In the genomic region with DNA sequence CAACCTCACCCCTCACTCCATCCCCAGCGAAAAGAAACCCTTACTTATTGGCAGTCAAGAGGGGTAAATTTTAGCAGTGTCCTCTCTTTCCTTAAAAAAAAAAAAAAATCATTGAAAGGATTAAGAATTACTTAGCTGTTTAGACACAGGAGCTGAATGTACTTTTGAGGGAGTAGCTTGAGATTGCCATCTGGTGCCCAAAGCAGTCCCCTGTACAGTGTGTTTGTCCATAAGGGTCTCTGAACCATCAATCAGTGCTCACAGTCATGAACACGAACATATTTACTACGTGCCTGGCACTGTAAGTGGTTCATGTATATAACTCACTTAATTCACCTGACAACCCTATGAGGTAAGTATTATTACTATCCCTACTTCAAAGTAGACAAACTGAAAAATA, we compare ENCODE assay signal across 16 cellular contexts.
DNase-seq lines count a peak whose midpoint lies in the region; ATAC-seq and TF ChIP-seq lines count a peak whose summit lies in the region.
"Had no signal": no experiment of that assay in that cellular context is flagged by ENCODE, and none has a peak within 500 bp of the region (broad histone marks: within the 10 kb centered on the region; RNA-seq: fewer than 3 reads in every experiment).

No MANE protein-coding gene starts in this region.

- no peaks in the 10 kb centered on the region for H3K27me3 Mint-ChIP-seq in CD4-positive, alpha-beta memory T cell
- no peaks in the 10 kb centered on the region for H3K27me3 Mint-ChIP-seq in activated CD4-positive, alpha-beta memory T cell treated with anti-CD3 and anti-CD28 coated beads, Interleukin-2, amount 10 ng/mL, durations not matched to agents 7 days and 5 days

- peak; percentile 26; the same call in 1 of the 2 replicates for TF ChIP-seq CTCF in MM.1S (IDR thresholded peaks at IDR 0.05; ENCODE audit: low read length)
- no peak for TF ChIP-seq CTCF in fibroblast of villous mesenchyme (IDR thresholded peaks at IDR 0.05; ENCODE audit: insufficient read depth, low read depth, low read length)

- no peaks in the 10 kb centered on the region for H3K36me3 Mint-ChIP-seq in CD4-positive, alpha-beta memory T cell
- H3K36me3 Mint-ChIP-seq in activated CD4-positive, alpha-beta memory T cell treated with anti-CD3 and anti-CD28 coated beads, Interleukin-2, amount 10 ng/mL, durations not matched to agents 7 days and 5 days (ENCODE audit: low read depth) = peaks cover 23% of the 10 kb centered on the region

- no peak overlapping the region for H3K27ac ChIP-seq in CD4-positive, alpha-beta memory T cell (ENCODE audit: low read depth, low read length)
- no peak overlapping the region for H3K27ac ChIP-seq in MM.1S (ENCODE audit: low read length)
- H3K27ac ChIP-seq: colonic mucosa, HL-60, vagina had no signal

- H2AFZ ChIP-seq in MM.1S (ENCODE audit: low read length) = no peak overlapping the region

- intact Hi-C loops in CD4-positive, alpha-beta memory T cell (cut with micrococcal nuclease) = loop anchor here (2.0 to 10.0 kb wide), 4 partner anchors 57 to 699 kb away; partner anchors contain the start of gene DHX36

- H3K4me1 ChIP-seq in CD4-positive, alpha-beta memory T cell (ENCODE audit: insufficient read depth, low read length) = peaks cover 90% of the 10 kb centered on the region
- peaks cover 88% of the 10 kb centered on the region for H3K4me1 ChIP-seq in MM.1S (ENCODE audit: low read length)
- H3K4me1 ChIP-seq: colonic mucosa, vagina had no signal

- no peaks in the 10 kb centered on the region for H4K20me1 ChIP-seq in MM.1S (ENCODE audit: insufficient read depth, low read length)

- H3K9me3 Mint-ChIP-seq in CD4-positive, alpha-beta memory T cell = peaks cover 0 to 3% (median under 1%) of the 10 kb centered on the region in 8 donors
- peaks cover 8% of the 10 kb centered on the region for H3K9me3 Mint-ChIP-seq in activated CD4-positive, alpha-beta memory T cell treated with anti-CD3 and anti-CD28 coated beads, Interleukin-2, amount 10 ng/mL, durations not matched to agents 7 days and 5 days

- ATAC-seq in HG03520 (IDR thresholded peaks at IDR 0.05; ENCODE audit: unreplicated experiment) (no peak), HG03571 (IDR thresholded peaks at IDR 0.05; ENCODE audit: unreplicated experiment) (no peak)
- ATAC-seq: left cardiac atrium, WTC11 had no signal

- peak overlapping the region in 3 of 8 donors; percentile 4 to 40 (median 12) for H3K4me3 Mint-ChIP-seq in CD4-positive, alpha-beta memory T cell
- H3K4me3 Mint-ChIP-seq in activated CD4-positive, alpha-beta memory T cell treated with anti-CD3 and anti-CD28 coated beads, Interleukin-2, amount 10 ng/mL, durations not matched to agents 7 days and 5 days = no peak overlapping the region
- H3K4me3 Mint-ChIP-seq: WTC11 had no signal

- no peaks in the 10 kb centered on the region for H3K27me3 ChIP-seq in CD4-positive, alpha-beta memory T cell (ENCODE audit: insufficient read depth, low read length)
- H3K27me3 ChIP-seq in MM.1S (replicated peaks; ENCODE audit: insufficient read depth, low read length) = no peaks in the 10 kb centered on the region
- H3K27me3 ChIP-seq: colonic mucosa, vagina had no signal

- peaks cover 70 to 91% (median 82%) of the 10 kb centered on the region in 4 donors for H3K4me1 Mint-ChIP-seq in CD4-positive, alpha-beta memory T cell
- peaks cover 81% of the 10 kb centered on the region for H3K4me1 Mint-ChIP-seq in activated CD4-positive, alpha-beta memory T cell treated with anti-CD3 and anti-CD28 coated beads, Interleukin-2, amount 10 ng/mL, durations not matched to agents 7 days and 5 days

- no peaks in the 10 kb centered on the region for H3K9me2 ChIP-seq in MM.1S (replicated peaks; ENCODE audit: insufficient read depth, low read length)

- H3K4me2 ChIP-seq in MM.1S (ENCODE audit: low read depth, low read length) = no peak overlapping the region

- CTCF ChIA-PET in CD4-positive, alpha-beta memory T cell (lab: Charles Lee; ENCODE audit: partially characterized antibody) = interaction anchor here (0.7 to 4.2 kb wide), 7 partner anchors 12 to 338 kb away, joined by 3 to 29 read pairs (median 3); no protein-coding TSS in a partner anchor
- CTCF ChIA-PET in activated CD4-positive, alpha-beta memory T cell treated with anti-CD3 and anti-CD28 coated beads, Interleukin-2, amount 10 ng/mL, durations not matched to agents 7 days and 5 days (lab: Charles Lee) = interaction anchor here (0.6 to 4.0 kb wide), 2 partner anchors 26 to 465 kb away, joined by 4 to 10 read pairs; no protein-coding TSS in a partner anchor

- H3K9me3 ChIP-seq in CD4-positive, alpha-beta memory T cell (ENCODE audit: control insufficient read depth in 1 of 2, low read length in 2 of 2) = no peaks in the 10 kb centered on the region
- no peaks in the 10 kb centered on the region; the same call in 1 of the 2 replicates for H3K9me3 ChIP-seq in MM.1S (replicated peaks; ENCODE audit: insufficient read depth, low read length)
- H3K9me3 ChIP-seq: colonic mucosa, vagina had no signal

- no peak overlapping the region for H3K4me3 ChIP-seq in CD4-positive, alpha-beta memory T cell (ENCODE audit: low read length in 2 of 2)
- H3K4me3 ChIP-seq in MM.1S (ENCODE audit: low read length) (no peak overlapping the region), fibroblast of villous mesenchyme (ENCODE audit: low read depth, low read length) (no peak overlapping the region)
- H3K4me3 ChIP-seq: colonic mucosa, vagina had no signal

- H3K9ac ChIP-seq in MM.1S (ENCODE audit: low read length) = no peak overlapping the region

- DNase-seq in CD4-positive, alpha-beta memory T cell = no peak
- no peak for DNase-seq in MM.1S
- no peak for DNase-seq in activated CD4-positive, alpha-beta memory T cell treated with anti-CD3 and anti-CD28 coated beads, Interleukin-2, amount 10 ng/mL, durations not matched to agents 7 days and 5 days
- peak; percentile 2 for DNase-seq in fibroblast of villous mesenchyme (ENCODE audit: low read depth)
- no peak for DNase-seq in AG08396 (ENCODE audit: low spot score)
- DNase-seq: colonic mucosa, GF-D8, KBM-7, left cardiac atrium, NCI-H1417 treated with DMSO at 0.1 percent for 48 hours had no signal

- peaks cover 36% of the 10 kb centered on the region for H3F3A ChIP-seq in MM.1S (ENCODE audit: insufficient read depth, low read length)

- POLR2A ChIA-PET in CD4-positive, alpha-beta memory T cell (lab: Charles Lee; ENCODE audit: partially characterized antibody) = interaction anchor here (1.0 to 11.3 kb wide), 6 partner anchors 10 to 463 kb away, joined by 3 to 130 read pairs (median 8); partner anchors contain the start of gene RAP2B
- POLR2A ChIA-PET in activated CD4-positive, alpha-beta memory T cell treated with anti-CD3 and anti-CD28 coated beads, Interleukin-2, amount 10 ng/mL, durations not matched to agents 7 days and 5 days (lab: Charles Lee) = interaction anchor here (1.6 to 4.4 kb wide), 2 partner anchors 28 to 464 kb away, joined by 3 to 37 read pairs; partner anchors contain the start of gene RAP2B

- peak overlapping the region in 6 of 7 donors; percentile 37 to 63 (median 46) for H3K27ac Mint-ChIP-seq in CD4-positive, alpha-beta memory T cell
- peak overlapping the region; percentile 41 for H3K27ac Mint-ChIP-seq in activated CD4-positive, alpha-beta memory T cell treated with anti-CD3 and anti-CD28 coated beads, Interleukin-2, amount 10 ng/mL, durations not matched to agents 7 days and 5 days
- H3K27ac Mint-ChIP-seq: progenitor cell of endocrine pancreas, WTC11 had no signal

- no peaks in the 10 kb centered on the region for H3K36me3 ChIP-seq in CD4-positive, alpha-beta memory T cell (ENCODE audit: insufficient read depth, low read length)
- no peaks in the 10 kb centered on the region for H3K36me3 ChIP-seq in MM.1S (replicated peaks; ENCODE audit: insufficient read depth, low read length)
- H3K36me3 ChIP-seq: colonic mucosa, vagina had no signal

- H3K79me2 ChIP-seq in MM.1S (ENCODE audit: low read length) = no peaks in the 10 kb centered on the region
